In genomic region chr12:78929075-78929418, GRCh38 we compare ENCODE assay signal across 20 cellular contexts.
"Had no signal": no experiment of that assay in that cellular context is flagged by ENCODE, and none has a peak within 500 bp of the region (broad histone marks: within the 10 kb centered on the region; RNA-seq: fewer than 3 reads in every experiment).

No MANE protein-coding gene starts in this region.

- H3K27me3 ChIP-seq: neural progenitor cell, right atrium auricular region, suprapubic skin, transverse colon had no signal

- H3K4me1 ChIP-seq: prostate gland, right atrium auricular region, suprapubic skin, transverse colon had no signal

- H3K9ac ChIP-seq: neural progenitor cell had no signal

- H3K27ac ChIP-seq: neural progenitor cell, prostate gland, right atrium auricular region, suprapubic skin, transverse colon had no signal

- H3K4me2 ChIP-seq: neural progenitor cell had no signal

- H3K9me3 ChIP-seq: prostate gland, right atrium auricular region, suprapubic skin, transverse colon had no signal

- ATAC-seq: activated CD4-positive, alpha-beta T cell treated with anti-CD3 and anti-CD28 coated beads for 36 hours; left ventricle myocardium superior; naive thymus-derived CD4-positive, alpha-beta T cell; stimulated activated naive CD8-positive, alpha-beta T cell treated with anti-CD3 and anti-CD28 coated beads, Interleukin-15, amount 100 ng/mL, for 72 hours; T-helper 17 cell; WTC11 had no signal

- DNase-seq: activated CD4-positive, alpha-beta memory T cell treated with anti-CD3 and anti-CD28 coated beads for 36 hours; activated CD4-positive, alpha-beta T cell treated with anti-CD3 and anti-CD28 coated beads for 36 hours; activated naive CD4-positive, alpha-beta T cell; activated naive CD8-positive, alpha-beta T cell treated with anti-CD3 and anti-CD28 coated beads, Interleukin-2, amount 10 ng/mL, durations not matched to agents 7 days and 5 days; activated T-cell treated with anti-CD3 and anti-CD28 coated beads for 4 hours; cerebellar nuclear complex; cortex of kidney; immature natural killer cell; left ventricle myocardium superior; mesendoderm; naive thymus-derived CD4-positive, alpha-beta T cell; stimulated activated CD4-positive, alpha-beta T cell treated with anti-CD3 and anti-CD28 coated beads, Interleukin-2, amount 100 ng/mL, for 24 hours; stimulated activated naive CD8-positive, alpha-beta T cell treated with anti-CD3 and anti-CD28 coated beads, Interleukin-15, amount 100 ng/mL, for 72 hours; T-helper 17 cell; transverse colon had no signal

- H3K36me3 ChIP-seq: neural progenitor cell, prostate gland, right atrium auricular region, suprapubic skin, transverse colon had no signal

- H2AFZ ChIP-seq: neural progenitor cell had no signal

- H3K4me3 ChIP-seq: neural progenitor cell, prostate gland, right atrium auricular region, suprapubic skin, transverse colon had no signal
